In genomic region chr15:66252411-66253295, GRCh38 we compare ENCODE assay signal across 8 cellular contexts. TPM values are rescaled to one million over a fixed set of nuclear protein-coding genes. Genes with fewer than 3 reads are reported as not detected.
DNase-seq lines count a peak whose midpoint lies in the region; ATAC-seq and TF ChIP-seq lines count a peak whose summit lies in the region.

No MANE protein-coding gene starts in this region.

- no peaks in the 10 kb centered on the region for H3K9me2 ChIP-seq in HCT116 (ENCODE audit: insufficient read depth)

- CTCF ChIA-PET in BJ (lab: Yijun Ruan, JAX): interaction anchor here (0.6 to 1.0 kb wide), 6 partner anchors 13 to 205 kb away, joined by 3 to 4 read pairs (median 3); no protein-coding TSS in a partner anchor
- CTCF ChIA-PET in HCT116 (lab: Charles Lee): no interaction called here

- TF ChIP-seq POLR2A in HCT116 (IDR thresholded peaks at IDR 0.05; ENCODE audit: borderline replicate concordance, extremely low read depth, insufficient read depth, insufficient read length): no peak

- DNase-seq in BJ (ENCODE audit: low read depth): no peak
- peak; percentile 27 for DNase-seq in HCT116 (ENCODE audit: low read depth, low spot score)
- no peak for DNase-seq in RWPE2 (ENCODE audit: low spot score)
- DNase-seq in activated naive CD8-positive, alpha-beta T cell treated with anti-CD3 and anti-CD28 coated beads, Interleukin-2, amount 10 ng/mL, durations not matched to agents 7 days and 5 days: peak; percentile 72
- DNase-seq in heart right ventricle: peak; percentile 39 to 53
- peak; percentile 67 to 90 for DNase-seq in aorta

- ATAC-seq in HCT116: peak; percentile 87
- peak; percentile 75 for ATAC-seq in RWPE2 (ENCODE audit: low read depth)
- peak; percentile 51 for ATAC-seq in activated naive CD8-positive, alpha-beta T cell treated with anti-CD3 and anti-CD28 coated beads, Interleukin-2, amount 10 ng/mL, durations not matched to agents 7 days and 5 days (ENCODE audit: low read depth)
- ATAC-seq in heart right ventricle: peak; percentile 71 to 87 (median 84)
- peak; percentile 77 for ATAC-seq in aorta (ENCODE audit: low FRiP score)
- ATAC-seq in HG02571 (IDR thresholded peaks at IDR 0.05; ENCODE audit: unreplicated experiment): no peak

- POLR2A ChIA-PET in BJ (lab: Charles Lee): no interaction called here
- POLR2A ChIA-PET in HCT116 (lab: Charles Lee): no interaction called here
- POLR2A ChIA-PET in activated naive CD8-positive, alpha-beta T cell treated with anti-CD3 and anti-CD28 coated beads, Interleukin-2, amount 10 ng/mL, durations not matched to agents 7 days and 5 days (lab: Charles Lee): interaction anchor here (1.9 kb wide), 1 partner anchor 40 kb away, joined by 5 read pairs; the partner anchor contains the start of gene DIS3L

- H3K27ac Mint-ChIP-seq in activated naive CD8-positive, alpha-beta T cell treated with anti-CD3 and anti-CD28 coated beads, Interleukin-2, amount 10 ng/mL, durations not matched to agents 7 days and 5 days: no peak overlapping the region

- no peaks in the 10 kb centered on the region for H4K20me1 ChIP-seq in HCT116 (ENCODE audit: insufficient read depth)

- WGBS in heart right ventricle, 2 donors: 1% methylated on average over 69 to 79 of the region's 79 CpGs
- 0 to 1% methylated on average over 76 to 79 of the region's 79 CpGs for WGBS in aorta, 2 donors

- H3K4me3 Mint-ChIP-seq in activated naive CD8-positive, alpha-beta T cell treated with anti-CD3 and anti-CD28 coated beads, Interleukin-2, amount 10 ng/mL, durations not matched to agents 7 days and 5 days: peak overlapping the region; percentile 66

- peak; percentile 57 for TF ChIP-seq RAD21 in HCT116 (IDR thresholded peaks at IDR 0.05; ENCODE audit: low read depth)

- H3K9ac ChIP-seq in HCT116 (ENCODE audit: low read length) (peak overlapping the region; percentile 58), parathyroid adenoma (no peak overlapping the region)

- TF ChIP-seq CTCF in BJ (IDR thresholded peaks at IDR 0.05; ENCODE audit: insufficient read depth, low read depth, low read length) (peak; percentile 74), HCT116 (IDR thresholded peaks at IDR 0.05 in 2 of 3, conservative IDR thresholded peaks at IDR 0.05 in 1 of 3; ENCODE audit: borderline replicate concordance in 1 of 3, insufficient read depth in 1 of 3, low read depth in 2 of 3, low read length in 2 of 3) (peak; percentile 54 to 89 (median 70); a peak in 5 of 6 replicates), RWPE2 (IDR thresholded peaks at IDR 0.05; ENCODE audit: poor library complexity, severe bottlenecking) (peak; percentile 98), heart right ventricle (IDR thresholded peaks at IDR 0.05) (peak; percentile 44 to 82 (median 66)), parathyroid adenoma (IDR thresholded peaks at IDR 0.05) (peak; percentile 53)

- H3K27ac ChIP-seq in HCT116 (ENCODE audit: low read depth, low read length) (no peak overlapping the region; the same call in 1 of the 2 replicates), RWPE2 (ENCODE audit: poor library complexity, severe bottlenecking) (no peak overlapping the region), heart right ventricle (no peak overlapping the region), parathyroid adenoma (no peak overlapping the region), aorta (ENCODE audit: low read depth in 1 of 2, low read length in 2 of 2) (no peak overlapping the region)

- H3K9me3 ChIP-seq in HCT116 (ENCODE audit: control insufficient read depth in 1 of 2, insufficient read depth in 1 of 2, low read depth in 1 of 2, low read length in 2 of 2): no peaks in the 10 kb centered on the region
- no peaks in the 10 kb centered on the region for H3K9me3 ChIP-seq in RWPE2 (ENCODE audit: severe bottlenecking)
- no peaks in the 10 kb centered on the region for H3K9me3 ChIP-seq in heart right ventricle
- no peaks in the 10 kb centered on the region for H3K9me3 ChIP-seq in parathyroid adenoma (ENCODE audit: control insufficient read depth, low read length)
- no peaks in the 10 kb centered on the region for H3K9me3 ChIP-seq in aorta (ENCODE audit: control insufficient read depth, low read length)

- intact Hi-C loops in HCT116 (cut with micrococcal nuclease) (loop anchor here (2.0 to 5.0 kb wide), 2 partner anchors 35 to 246 kb away; no protein-coding TSS in a partner anchor), heart right ventricle (cut with DNase I) (no loop called here), aorta (cut with DNase I) (no loop called here)

- H3K27me3 ChIP-seq in BJ (ENCODE audit: control insufficient read depth, insufficient read depth, low read length) (peaks cover 60% of the 10 kb centered on the region), HCT116 (ENCODE audit: insufficient read depth, low read length) (peaks cover 3% of the 10 kb centered on the region; the same call in 1 of the 2 replicates), RWPE2 (ENCODE audit: insufficient read depth, poor library complexity, severe bottlenecking) (peaks cover 53% of the 10 kb centered on the region), heart right ventricle (peaks cover 0 to 91% (median 83%) of the 10 kb centered on the region in 7 donors), parathyroid adenoma (ENCODE audit: control insufficient read depth, insufficient read depth, low read length) (no peaks in the 10 kb centered on the region), aorta (ENCODE audit: control insufficient read depth in 1 of 2, insufficient read depth in 2 of 2, low read length in 1 of 2) (peaks cover 0 to 5% of the 10 kb centered on the region in 2 donors)

- H3K4me1 ChIP-seq in HCT116 (ENCODE audit: control insufficient read depth in 1 of 2, insufficient read depth in 2 of 2, low read length in 2 of 2) (peaks cover 0 to 20% of the 10 kb centered on the region in 2 experiments; a peak in 2 of 4 replicates), RWPE2 (ENCODE audit: insufficient read depth, poor library complexity, severe bottlenecking) (no peaks in the 10 kb centered on the region), heart right ventricle (peaks cover 15 to 31% (median 28%) of the 10 kb centered on the region in 9 donors), parathyroid adenoma (no peaks in the 10 kb centered on the region), aorta (ENCODE audit: control insufficient read depth in 1 of 2, insufficient read depth in 2 of 2, low read length in 2 of 2) (no peaks in the 10 kb centered on the region)

- H3K79me2 ChIP-seq in HCT116 (ENCODE audit: insufficient read depth, low read length) (no peaks in the 10 kb centered on the region), parathyroid adenoma (no peaks in the 10 kb centered on the region)

- peak overlapping the region; percentile 100 for H3K4me2 ChIP-seq in HCT116 (ENCODE audit: low read length)
- peak overlapping the region; percentile 87 for H3K4me2 ChIP-seq in parathyroid adenoma (ENCODE audit: low read length)

- H3K27me3 Mint-ChIP-seq in activated naive CD8-positive, alpha-beta T cell treated with anti-CD3 and anti-CD28 coated beads, Interleukin-2, amount 10 ng/mL, durations not matched to agents 7 days and 5 days: peaks cover 79% of the 10 kb centered on the region

- peak overlapping the region; percentile 36 for H3K4me3 ChIP-seq in BJ (ENCODE audit: low read depth, low read length)
- peak overlapping the region; percentile 65 to 78 for H3K4me3 ChIP-seq in HCT116 (replicated peaks in 1 of 2; ENCODE audit: low read depth in 1 of 2, low read length in 2 of 2)
- H3K4me3 ChIP-seq in RWPE2 (ENCODE audit: severe bottlenecking): peak overlapping the region; percentile 27
- H3K4me3 ChIP-seq in heart right ventricle: peak overlapping the region; percentile 26 to 64 (median 56)
- H3K4me3 ChIP-seq in parathyroid adenoma (ENCODE audit: low read depth, low read length): peak overlapping the region; percentile 17
- H3K4me3 ChIP-seq in aorta (ENCODE audit: low read length in 2 of 2): peak overlapping the region; percentile 52 to 71

- BruUV-seq in HCT116 (replicated peaks; lab: Mats Ljungman, UMichigan): no TSS peak

- H3K9me3 Mint-ChIP-seq in activated naive CD8-positive, alpha-beta T cell treated with anti-CD3 and anti-CD28 coated beads, Interleukin-2, amount 10 ng/mL, durations not matched to agents 7 days and 5 days: no peaks in the 10 kb centered on the region

- peaks cover 3% of the 10 kb centered on the region for H3K36me3 Mint-ChIP-seq in activated naive CD8-positive, alpha-beta T cell treated with anti-CD3 and anti-CD28 coated beads, Interleukin-2, amount 10 ng/mL, durations not matched to agents 7 days and 5 days

- peaks cover 14% of the 10 kb centered on the region for H3K4me1 Mint-ChIP-seq in activated naive CD8-positive, alpha-beta T cell treated with anti-CD3 and anti-CD28 coated beads, Interleukin-2, amount 10 ng/mL, durations not matched to agents 7 days and 5 days

- H3K36me3 ChIP-seq in BJ (ENCODE audit: control insufficient read depth, insufficient read depth, low read length) (no peaks in the 10 kb centered on the region), HCT116 (ENCODE audit: control insufficient read depth in 1 of 2, insufficient read depth in 2 of 2, low read length in 2 of 2) (no peaks in the 10 kb centered on the region), RWPE2 (ENCODE audit: low read depth) (no peaks in the 10 kb centered on the region), heart right ventricle (no peaks in the 10 kb centered on the region), parathyroid adenoma (ENCODE audit: control insufficient read depth, insufficient read depth, low read length) (no peaks in the 10 kb centered on the region), aorta (ENCODE audit: control insufficient read depth in 1 of 2, insufficient read depth in 2 of 2, low read length in 1 of 2) (no peaks in the 10 kb centered on the region)

- RAD21 ChIA-PET in HCT116 (lab: Charles Lee; ENCODE audit: low non-redundant PET in 1 of 2, low total read pairs in 2 of 2, uncharacterized antibody in 2 of 2, unreplicated experiment in 2 of 2): no interaction called here

- peak overlapping the region; percentile 95 for H2AFZ ChIP-seq in HCT116 (ENCODE audit: low read depth, low read length, poor library complexity, severe bottlenecking)
- H2AFZ ChIP-seq in parathyroid adenoma: peak overlapping the region; percentile 68

RNA-seq across cellular contexts. Expression of gene MEGF11, which starts 0.9 kb away (rescaled TPM):
- polyA plus RNA-seq in BJ (2011; rRNA removed): 0.04 TPM in 1 of 2 replicates, not detected in the other
- not detected in 2 replicates for polyA minus RNA-seq in BJ (2011; rRNA and poly(A)+ RNA removed)
- 2.3 TPM for total RNA-seq in HCT116 (2021; ENCODE audit: unreplicated experiment)
- 3.5 and 4.1 TPM in 2 replicates for polyA plus RNA-seq in HCT116 (2012)
- not detected for total RNA-seq in activated naive CD8-positive, alpha-beta T cell treated with anti-CD3 and anti-CD28 coated beads, Interleukin-2, amount 10 ng/mL, durations not matched to agents 7 days and 5 days
- not detected for total RNA-seq in heart right ventricle
- under 1 TPM in 1 of 2 donors, not detected in 1; 0.03 TPM for polyA plus RNA-seq in heart right ventricle
- total RNA-seq in aorta: not detected
- not detected for polyA plus RNA-seq in aorta

RNA-seq across cellular contexts. Expression of gene DIS3L, which starts 40.7 kb away (rescaled TPM):
- polyA plus RNA-seq in BJ (2011; rRNA removed): 9.2 and 15.6 TPM in 2 replicates
- polyA minus RNA-seq in BJ (2011; rRNA and poly(A)+ RNA removed): 8.9 and 12.9 TPM in 2 replicates
- total RNA-seq in HCT116 (2021; ENCODE audit: unreplicated experiment): 32.2 TPM
- 12.7 and 13.0 TPM in 2 replicates for polyA plus RNA-seq in HCT116 (2012)
- total RNA-seq in activated naive CD8-positive, alpha-beta T cell treated with anti-CD3 and anti-CD28 coated beads, Interleukin-2, amount 10 ng/mL, durations not matched to agents 7 days and 5 days: 10 to 100 TPM; 27.2 to 27.8 TPM
- total RNA-seq in heart right ventricle: 10 to 100 TPM; 30.3 to 49.6 (median 39.5) TPM
- 10 to 100 TPM; 10.6 to 13.6 TPM for polyA plus RNA-seq in heart right ventricle
- 10 to 100 TPM; 18.3 to 36.2 TPM for total RNA-seq in aorta
- polyA plus RNA-seq in aorta: 10 to 100 TPM; 10.6 to 18.0 TPM

Comparison
In these comparisons a context has a peak if more than half of its experiments do, and no peak if none do; other contexts are left out.
1. DNase-seq: peak in HCT116 (single experiment), activated naive CD8-positive, alpha-beta T cell treated with anti-CD3 and anti-CD28 coated beads, Interleukin-2, amount 10 ng/mL, durations not matched to agents 7 days and 5 days (single experiment), heart right ventricle (2 of 2) and aorta (2 of 2); none in BJ (single experiment) and RWPE2 (single experiment).
2. H3K4me3 ChIP-seq: peak in every context shown above with its lines; median percentile 72 in HCT116; 62 in aorta; 56 in heart right ventricle; 36 in BJ; 27 in RWPE2; 17 in parathyroid adenoma.
3. Peak in every context shown above with its lines, with median percentiles within 50 percentile points of each other: CTCF ChIP-seq.